6 cellular contexts compared by ENCODE assay signal in the genomic region with DNA sequence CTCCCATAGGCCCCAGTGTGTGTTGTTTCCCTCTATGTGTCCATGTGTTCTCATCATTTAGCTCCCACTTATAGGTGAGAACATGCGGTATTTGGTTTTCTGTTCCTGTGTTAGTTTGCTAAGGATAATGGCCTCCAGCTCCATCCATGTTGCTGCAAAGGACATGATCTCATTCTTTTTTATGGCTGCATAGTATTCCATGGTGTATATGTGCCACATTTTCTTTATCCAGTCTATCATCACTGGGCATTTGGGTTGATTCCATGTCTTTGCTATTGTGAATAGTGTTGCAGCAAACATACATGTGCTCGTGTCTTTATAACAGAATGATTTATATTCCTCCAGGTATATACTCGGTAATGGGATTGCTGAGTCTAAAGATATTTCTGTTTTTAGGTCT. TPM values are rescaled to one million over a fixed set of nuclear protein-coding genes. Genes with fewer than 3 reads are reported as not detected.
"Had no signal": no experiment of that assay in that cellular context is flagged by ENCODE, and none has a peak within 500 bp of the region (broad histone marks: within the 10 kb centered on the region; RNA-seq: fewer than 3 reads in every experiment).

No MANE protein-coding gene starts in this region.

RNA-seq across cellular contexts. Expression of gene NEUROD4, which starts 33.0 kb away (rescaled TPM):
- total RNA-seq: activated CD4-positive, alpha-beta memory T cell treated with anti-CD3 and anti-CD28 coated beads, Interleukin-2, amount 10 ng/mL, durations not matched to agents 7 days and 5 days; activated CD4-positive, alpha-beta T cell treated with anti-CD3 and anti-CD28 coated beads, Interleukin-2, amount 10 ng/mL, durations not matched to agents 24 days and 14 days; activated naive CD4-positive, alpha-beta T cell treated with anti-CD3 and anti-CD28 coated beads, Interleukin-2, amount 50 U/mL, for 72 hours; cardiac septum; Right ventricle myocardium inferior; WTC11 had no signal
